Comparison of ENCODE assay signal across 23 cellular contexts in the genomic region with DNA sequence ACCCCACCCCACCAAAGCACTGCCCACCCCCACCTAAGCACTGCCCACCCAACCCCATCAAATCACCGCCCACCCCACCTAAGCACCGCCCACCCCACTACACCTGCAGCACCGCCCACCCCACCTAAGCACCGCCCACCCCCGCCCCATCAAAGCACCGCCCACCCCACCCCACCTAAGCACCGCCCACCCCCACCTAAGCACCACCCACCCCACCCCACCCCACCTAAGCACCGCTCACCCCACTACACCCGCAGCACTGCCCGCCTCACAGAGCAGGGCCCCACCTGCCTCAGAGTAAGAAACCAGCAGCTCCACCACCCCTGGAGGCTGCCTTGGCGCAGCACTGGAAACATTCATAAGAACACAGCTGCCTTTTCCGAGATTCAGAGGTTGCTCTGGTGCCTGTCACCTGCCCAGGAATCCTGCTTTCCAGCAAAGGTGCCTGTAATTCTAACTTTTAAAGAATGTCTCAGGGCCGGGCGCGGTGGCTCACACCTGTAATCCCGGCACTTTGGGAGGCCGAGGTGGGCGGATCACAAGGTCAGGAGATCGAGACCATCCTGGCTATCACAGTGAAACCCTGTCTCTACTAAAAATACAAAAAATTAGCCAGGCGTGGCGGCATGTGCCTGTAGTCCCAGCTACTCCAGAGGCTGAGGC.
"Had no signal": no experiment of that assay in that cellular context is flagged by ENCODE, and none has a peak within 500 bp of the region (broad histone marks: within the 10 kb centered on the region; RNA-seq: fewer than 3 reads in every experiment).

No MANE protein-coding gene starts in this region.

- H3K4me3 ChIP-seq: ascending aorta, body of pancreas, coronary artery had no signal

- H3K27ac ChIP-seq: ascending aorta, body of pancreas, coronary artery had no signal

- H3K36me3 ChIP-seq: ascending aorta had no signal

- H3K9me3 ChIP-seq: ascending aorta, body of pancreas had no signal

- H3K4me1 ChIP-seq: ascending aorta, body of pancreas had no signal

- H3K36me3 Mint-ChIP-seq: activated CD8-positive, alpha-beta memory T cell treated with anti-CD3 and anti-CD28 coated beads, Interleukin-2, amount 10 ng/mL, durations not matched to agents 7 days and 5 days; activated naive CD4-positive, alpha-beta T cell treated with anti-CD3 and anti-CD28 coated beads, Interleukin-2, amount 50 U/mL, for 24 hours had no signal

- ATAC-seq: activated CD8-positive, alpha-beta memory T cell treated with anti-CD3 and anti-CD28 coated beads, Interleukin-2, amount 10 ng/mL, durations not matched to agents 7 days and 5 days; body of pancreas had no signal

- DNase-seq: activated B cell treated with CpG ODN at 0.5 μM for 24 hours; activated CD4-positive, alpha-beta T cell treated with anti-CD3 and anti-CD28 coated beads for 1 hour; activated CD4-positive, alpha-beta T cell treated with anti-CD3 and anti-CD28 coated beads, Interleukin-2, amount 10 ng/mL, durations not matched to agents 24 days and 14 days; activated CD4-positive, alpha-beta T cell treated with anti-CD3 and anti-CD28 coated beads, Interleukin-2, amount 50 U/mL, for 48 hours; activated CD8-positive, alpha-beta memory T cell treated with anti-CD3 and anti-CD28 coated beads, Interleukin-2, amount 10 ng/mL, durations not matched to agents 7 days and 5 days; activated effector memory CD4-positive, alpha-beta T cell treated with Interleukin-2 at 50 U/mL for 16 hours; activated naive CD4-positive, alpha-beta T cell; activated T-cell treated with anti-CD3 and anti-CD28 coated beads, Interleukin-2, amount 50 U/mL, for 24 hours; amniotic stem cell; body of pancreas; central memory CD4-positive, alpha-beta T cell; NCI-H1092; NCI-H1417; NCI-H1930; NCI-H2171; NCI-H226; NK-92 treated with Interleukin-12 subunit alpha and Interleukin-12 subunit beta, amount 100 ng/mL, for 24 hours; SHP77 treated with DMSO at 0.1 percent for 48 hours; T-helper 1 cell had no signal

- H3K27ac Mint-ChIP-seq: activated B cell treated with CpG ODN at 0.5 μM for 24 hours; activated CD4-positive, alpha-beta T cell treated with anti-CD3 and anti-CD28 coated beads, Interleukin-2, amount 10 ng/mL, durations not matched to agents 24 days and 14 days; activated CD8-positive, alpha-beta memory T cell treated with anti-CD3 and anti-CD28 coated beads, Interleukin-2, amount 10 ng/mL, durations not matched to agents 7 days and 5 days; activated naive CD4-positive, alpha-beta T cell treated with anti-CD3 and anti-CD28 coated beads, Interleukin-2, amount 50 U/mL, for 24 hours; activated T-cell treated with anti-CD3 and anti-CD28 coated beads, Interleukin-2, amount 50 U/mL, for 24 hours; activated T-helper 1 cell treated with anti-CD3 and anti-CD28 coated beads, Interleukin-12 subunit alpha, Interleukin-12 subunit beta, Interleukin-2, Interleukin-4 antibody, amounts not matched to agents 30 ng/mL and 10 ng/mL and 1 ng/mL, durations not matched to agents 14 hours and 24 hours and 36 hours had no signal

- H3K9me3 Mint-ChIP-seq: activated B cell treated with CpG ODN at 0.5 μM for 24 hours; activated CD4-positive, alpha-beta T cell treated with anti-CD3 and anti-CD28 coated beads, Interleukin-2, amount 10 ng/mL, durations not matched to agents 24 days and 14 days; activated T-cell treated with anti-CD3 and anti-CD28 coated beads, Interleukin-2, amount 50 U/mL, for 24 hours; activated T-helper 1 cell treated with anti-CD3 and anti-CD28 coated beads, Interleukin-12 subunit alpha, Interleukin-12 subunit beta, Interleukin-2, Interleukin-4 antibody, amounts not matched to agents 30 ng/mL and 10 ng/mL and 1 ng/mL, durations not matched to agents 14 hours and 24 hours and 36 hours had no signal

- H3K4me1 Mint-ChIP-seq: activated B cell treated with CpG ODN at 0.5 μM for 24 hours; activated CD4-positive, alpha-beta T cell treated with anti-CD3 and anti-CD28 coated beads, Interleukin-2, amount 10 ng/mL, durations not matched to agents 24 days and 14 days; activated CD8-positive, alpha-beta memory T cell treated with anti-CD3 and anti-CD28 coated beads, Interleukin-2, amount 10 ng/mL, durations not matched to agents 7 days and 5 days; activated naive CD4-positive, alpha-beta T cell treated with anti-CD3 and anti-CD28 coated beads, Interleukin-2, amount 50 U/mL, for 24 hours had no signal

- H3K27me3 ChIP-seq: ascending aorta, body of pancreas had no signal

- H3K4me3 Mint-ChIP-seq: activated B cell treated with CpG ODN at 0.5 μM for 24 hours; activated CD4-positive, alpha-beta T cell treated with anti-CD3 and anti-CD28 coated beads, Interleukin-2, amount 10 ng/mL, durations not matched to agents 24 days and 14 days; activated CD8-positive, alpha-beta memory T cell treated with anti-CD3 and anti-CD28 coated beads, Interleukin-2, amount 10 ng/mL, durations not matched to agents 7 days and 5 days; activated naive CD4-positive, alpha-beta T cell treated with anti-CD3 and anti-CD28 coated beads, Interleukin-2, amount 50 U/mL, for 24 hours; activated T-cell treated with anti-CD3 and anti-CD28 coated beads, Interleukin-2, amount 50 U/mL, for 24 hours; activated T-helper 1 cell treated with anti-CD3 and anti-CD28 coated beads, Interleukin-12 subunit alpha, Interleukin-12 subunit beta, Interleukin-2, Interleukin-4 antibody, amounts not matched to agents 30 ng/mL and 10 ng/mL and 1 ng/mL, durations not matched to agents 14 hours and 24 hours and 36 hours had no signal

- H3K27me3 Mint-ChIP-seq: activated CD4-positive, alpha-beta T cell treated with anti-CD3 and anti-CD28 coated beads, Interleukin-2, amount 10 ng/mL, durations not matched to agents 24 days and 14 days; activated CD8-positive, alpha-beta memory T cell treated with anti-CD3 and anti-CD28 coated beads, Interleukin-2, amount 10 ng/mL, durations not matched to agents 7 days and 5 days had no signal
